ENCODE assay signal across 2 cellular contexts in the genomic region with DNA sequence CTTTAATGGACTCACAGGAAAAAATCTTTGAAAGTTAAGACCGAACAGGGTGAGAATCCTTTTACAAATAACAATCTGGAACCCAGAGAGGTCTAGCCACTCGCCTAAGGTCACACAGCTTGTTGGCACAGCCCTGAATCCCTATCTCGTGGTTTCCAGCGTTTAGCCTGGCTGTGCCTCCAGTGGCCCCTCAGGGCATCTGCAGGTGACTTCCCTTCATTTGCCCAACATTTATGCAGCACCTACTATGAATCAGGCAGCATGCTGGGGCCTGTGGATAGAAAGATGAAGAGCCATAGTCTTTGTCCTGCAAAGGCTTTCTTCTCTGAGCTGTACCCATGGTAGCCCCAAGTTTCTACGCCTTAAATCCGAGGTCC.
TF ChIP-seq lines count a peak whose summit lies in the region.

No MANE protein-coding gene starts in this region.

TF ChIP-seq in Ishikawa, 13 proteins besides CTCF, POLR2A, EP300 and RAD21:
- TF ChIP-seq, protein P1, sequence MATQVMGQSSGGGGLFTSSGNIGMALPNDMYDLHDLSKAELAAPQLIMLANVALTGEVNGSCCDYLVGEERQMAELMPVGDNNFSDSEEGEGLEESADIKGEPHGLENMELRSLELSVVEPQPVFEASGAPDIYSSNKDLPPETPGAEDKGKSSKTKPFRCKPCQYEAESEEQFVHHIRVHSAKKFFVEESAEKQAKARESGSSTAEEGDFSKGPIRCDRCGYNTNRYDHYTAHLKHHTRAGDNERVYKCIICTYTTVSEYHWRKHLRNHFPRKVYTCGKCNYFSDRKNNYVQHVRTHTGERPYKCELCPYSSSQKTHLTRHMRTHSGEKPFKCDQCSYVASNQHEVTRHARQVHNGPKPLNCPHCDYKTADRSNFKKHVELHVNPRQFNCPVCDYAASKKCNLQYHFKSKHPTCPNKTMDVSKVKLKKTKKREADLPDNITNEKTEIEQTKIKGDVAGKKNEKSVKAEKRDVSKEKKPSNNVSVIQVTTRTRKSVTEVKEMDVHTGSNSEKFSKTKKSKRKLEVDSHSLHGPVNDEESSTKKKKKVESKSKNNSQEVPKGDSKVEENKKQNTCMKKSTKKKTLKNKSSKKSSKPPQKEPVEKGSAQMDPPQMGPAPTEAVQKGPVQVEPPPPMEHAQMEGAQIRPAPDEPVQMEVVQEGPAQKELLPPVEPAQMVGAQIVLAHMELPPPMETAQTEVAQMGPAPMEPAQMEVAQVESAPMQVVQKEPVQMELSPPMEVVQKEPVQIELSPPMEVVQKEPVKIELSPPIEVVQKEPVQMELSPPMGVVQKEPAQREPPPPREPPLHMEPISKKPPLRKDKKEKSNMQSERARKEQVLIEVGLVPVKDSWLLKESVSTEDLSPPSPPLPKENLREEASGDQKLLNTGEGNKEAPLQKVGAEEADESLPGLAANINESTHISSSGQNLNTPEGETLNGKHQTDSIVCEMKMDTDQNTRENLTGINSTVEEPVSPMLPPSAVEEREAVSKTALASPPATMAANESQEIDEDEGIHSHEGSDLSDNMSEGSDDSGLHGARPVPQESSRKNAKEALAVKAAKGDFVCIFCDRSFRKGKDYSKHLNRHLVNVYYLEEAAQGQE (IDR thresholded peaks at IDR 0.05; ENCODE audit: low read depth) = no peak

TF ChIP-seq in K562, 482 proteins besides CTCF, POLR2A, EP300 and RAD21 (continued from another document):
- 0 out of 2 replicates have a peak, but pooled peaks have one; percentile 23 for TF ChIP-seq BCOR (IDR thresholded peaks at IDR 0.05)
- TF ChIP-seq ZFP36 (IDR thresholded peaks at IDR 0.05; ENCODE audit: low read depth, low read length, partially characterized antibody) = peak; percentile 62
- TF ChIP-seq RBM25 (IDR thresholded peaks at IDR 0.05; ENCODE audit: low read depth, low read length, severe bottlenecking) = peak; percentile 58
